ENCODE assay signal across 24 cellular contexts in genomic region chr5:33448118-33448517, GRCh38. TPM values are rescaled to one million over a fixed set of nuclear protein-coding genes. Genes with fewer than 3 reads are reported as not detected.
DNase-seq lines count a peak whose midpoint lies in the region; ATAC-seq, FAIRE-seq and TF ChIP-seq lines count a peak whose summit lies in the region.
"Had no signal": no experiment of that assay in that cellular context is flagged by ENCODE, and none has a peak within 500 bp of the region (broad histone marks: within the 10 kb centered on the region; RNA-seq: fewer than 3 reads in every experiment).

No MANE protein-coding gene starts in this region.

- H4K8ac ChIP-seq in mesendoderm (ENCODE audit: low read depth, low read length), result no peak overlapping the region

- TF ChIP-seq POLR2A in HepG2 (IDR thresholded peaks at IDR 0.05; ENCODE audit: insufficient read depth in 1 of 2, low read depth in 2 of 2, low read length in 2 of 2), result no peak
- no peak for TF ChIP-seq POLR2A in right lobe of liver (IDR thresholded peaks at IDR 0.05)

- no peak overlapping the region for H4K5ac ChIP-seq in mesendoderm (ENCODE audit: low read length)

- H3K36me3 ChIP-seq in HepG2 (replicated peaks in 1 of 2; ENCODE audit: control insufficient read depth in 1 of 2, insufficient read depth in 2 of 2, low read length in 2 of 2) (peaks cover 9 to 52% of the 10 kb centered on the region in 2 experiments), right lobe of liver (peaks cover 0 to 45% (median 19%) of the 10 kb centered on the region in 4 donors), HUES64 (ENCODE audit: insufficient read depth, low read length) (peaks cover 88% of the 10 kb centered on the region), mesendoderm (ENCODE audit: control insufficient read depth, insufficient read depth, low read length) (peaks cover 7% of the 10 kb centered on the region)

- no peak overlapping the region for H3K23ac ChIP-seq in mesendoderm (ENCODE audit: low read length)

- H2AFZ ChIP-seq in HepG2 (ENCODE audit: low read length), result no peak overlapping the region

- H3K18ac ChIP-seq in mesendoderm (ENCODE audit: low read length), result no peak overlapping the region

- no peaks in the 10 kb centered on the region for H3K9me3 Mint-ChIP-seq in chondrocyte (ENCODE audit: low read depth)
- H3K9me3 Mint-ChIP-seq in mesothelial cell of epicardium, result no peaks in the 10 kb centered on the region

- H3K9me3 ChIP-seq in HepG2 (ENCODE audit: low read length), result no peaks in the 10 kb centered on the region
- no peaks in the 10 kb centered on the region for H3K9me3 ChIP-seq in right lobe of liver
- no peaks in the 10 kb centered on the region for H3K9me3 ChIP-seq in HUES64 (ENCODE audit: insufficient read depth, low read depth, low read length)

- ATAC-seq in HepG2, result no peak
- no peak for ATAC-seq in right lobe of liver
- ATAC-seq in GM18517 (IDR thresholded peaks at IDR 0.05; ENCODE audit: unreplicated experiment), result no peak

- no peak overlapping the region for H3K56ac ChIP-seq in mesendoderm (ENCODE audit: low read length)

- H3K79me1 ChIP-seq in mesendoderm (ENCODE audit: low read length), result peaks cover 14% of the 10 kb centered on the region

- POLR2A ChIA-PET in HepG2 (lab: Yijun Ruan, JAX), result no interaction called here

- no peak overlapping the region for H2BK120ac ChIP-seq in mesendoderm (ENCODE audit: low read depth, low read length)

- TF ChIP-seq EP300 in HepG2 (IDR thresholded peaks at IDR 0.05; ENCODE audit: low read depth in 2 of 2, low read length in 2 of 2) (no peak), HepG2 (CRISPR knock-in tag; IDR thresholded peaks at IDR 0.05; ENCODE audit: borderline replicate concordance) (no peak)

- H3K27me3 ChIP-seq in HepG2 (ENCODE audit: control insufficient read depth in 1 of 2, insufficient read depth in 2 of 2, low read length in 2 of 2) (no peaks in the 10 kb centered on the region), right lobe of liver (no peaks in the 10 kb centered on the region), HUES64 (ENCODE audit: insufficient read depth, low read length) (no peaks in the 10 kb centered on the region), mesendoderm (ENCODE audit: insufficient read depth, low read length, poor library complexity) (no peaks in the 10 kb centered on the region)

- TF ChIP-seq RAD21 in HepG2 (CRISPR knock-in tag; IDR thresholded peaks at IDR 0.05), result no peak

- H3K4me3 Mint-ChIP-seq in chondrocyte (ENCODE audit: unreplicated experiment), result no peak overlapping the region
- H3K4me3 Mint-ChIP-seq in mesothelial cell of epicardium, result no peak overlapping the region

- H3K4me1 Mint-ChIP-seq in chondrocyte (ENCODE audit: low read depth) (peaks cover 42% of the 10 kb centered on the region), mesothelial cell of epicardium (peaks cover 15% of the 10 kb centered on the region)

- peaks cover 22% of the 10 kb centered on the region for H3K36me3 Mint-ChIP-seq in chondrocyte (ENCODE audit: low read depth)
- peaks cover 40% of the 10 kb centered on the region for H3K36me3 Mint-ChIP-seq in mesothelial cell of epicardium

- H3K27ac ChIP-seq in HepG2 (ENCODE audit: extremely low read length, insufficient read depth, low read length) (no peak overlapping the region), right lobe of liver (no peak overlapping the region), HUES64 (ENCODE audit: low read depth, low read length) (peak overlapping the region; percentile 83), mesendoderm (ENCODE audit: low read depth, low read length) (no peak overlapping the region)
- H3K27ac ChIP-seq: KMS-11, RWPE1, SK-N-MC had no signal

- intact Hi-C loops in HepG2 (cut with micrococcal nuclease; ENCODE audit: unreplicated experiment), result no loop called here
- intact Hi-C loops in right lobe of liver (cut with DNase I), result no loop called here

- H3K4ac ChIP-seq in mesendoderm (ENCODE audit: low read depth, low read length), result no peak overlapping the region

- BruUV-seq in HepG2 (replicated peaks; lab: Mats Ljungman, UMichigan), result no TSS peak

- H3K27ac Mint-ChIP-seq in chondrocyte (ENCODE audit: unreplicated experiment) (peak overlapping the region; percentile 8), mesothelial cell of epicardium (peak overlapping the region; percentile 9)

- H3K27me3 Mint-ChIP-seq in chondrocyte (ENCODE audit: low read depth) (no peaks in the 10 kb centered on the region), mesothelial cell of epicardium (ENCODE audit: low read depth) (no peaks in the 10 kb centered on the region)

- WGBS in HepG2 (ENCODE audit: low lambda C conversion rate), result 96% methylated on average over 3 of the region's 3 CpGs
- 65% methylated on average over 3 of the region's 3 CpGs for WGBS in right lobe of liver (ENCODE audit: insufficient coverage, low coverage, low lambda C conversion rate, missing lambda C conversion rate)
- WGBS in HUES64, result 27% methylated on average over 1 of the region's 3 CpGs
- WGBS in mesendoderm (ENCODE audit: extremely low coverage, insufficient coverage, low lambda C conversion rate), result no CpG with 5 or more reads among the region's 3 CpGs

- no peak overlapping the region for H3K4me2 ChIP-seq in HepG2 (ENCODE audit: low read depth, low read length)
- H3K4me2 ChIP-seq in mesendoderm (ENCODE audit: low read length), result no peak overlapping the region
- H3K4me2 ChIP-seq: KMS-11 had no signal

- H2BK5ac ChIP-seq in mesendoderm (ENCODE audit: low read length), result no peak overlapping the region

- H3K4me3 ChIP-seq in HepG2 (replicated peaks in 1 of 3; ENCODE audit: insufficient read depth in 1 of 3, low read depth in 2 of 3, low read length in 3 of 3), result no peak overlapping the region
- H3K4me3 ChIP-seq in right lobe of liver, result no peak overlapping the region
- peak overlapping the region; percentile 38 for H3K4me3 ChIP-seq in HUES64 (ENCODE audit: low read length)
- no peak overlapping the region for H3K4me3 ChIP-seq in mesendoderm (ENCODE audit: low read length)
- H3K4me3 ChIP-seq: SK-N-MC had no signal

- H3K79me2 ChIP-seq in HepG2 (ENCODE audit: insufficient read depth, low read length) (peaks cover 65% of the 10 kb centered on the region), mesendoderm (ENCODE audit: control insufficient read depth, insufficient read depth, low read length) (peaks cover 43% of the 10 kb centered on the region)

- no peak for FAIRE-seq in HepG2 (lab: Jason Lieb, UNC)

- DNase-seq in HepG2 (ENCODE audit: low spot score) (no peak), right lobe of liver (no peak), chondrocyte (ENCODE audit: low spot score) (no peak), mesothelial cell of epicardium (ENCODE audit: low spot score in 2 of 2, unreplicated experiment in 2 of 2) (no peak), mesendoderm (no peak)
- no peak for DNase-seq in stimulated activated CD4-positive, alpha-beta T cell treated with anti-CD3 and anti-CD28 coated beads, Interleukin-4, amount 100 ng/mL, for 1 hour
- DNase-seq: 8988T; AML-193; C1 segment of cervical spinal cord; GDM1; GOT3; MV-4-11; NCI-H1105 treated with DMSO at 0.1 percent for 48 hours; NCI-H2029 treated with DMSO at 0.1 percent for 48 hours; NCI-H226; NCI-H510A treated with DMSO at 0.1 percent for 48 hours; NCI-H748 treated with DMSO at 0.1 percent for 48 hours; NK-92 treated with Interleukin-12 subunit alpha and Interleukin-12 subunit beta, amount 100 ng/mL, for 24 hours; SHP77 treated with DMSO at 0.1 percent for 48 hours had no signal

- H3K4me1 ChIP-seq in HepG2 (ENCODE audit: insufficient read depth, low read length), result peaks cover 44% of the 10 kb centered on the region
- H3K4me1 ChIP-seq in right lobe of liver, result peaks cover 0 to 21% (median 9%) of the 10 kb centered on the region in 4 donors
- H3K4me1 ChIP-seq in HUES64 (ENCODE audit: insufficient read depth, low read length), result peaks cover 50% of the 10 kb centered on the region
- peaks cover 2% of the 10 kb centered on the region for H3K4me1 ChIP-seq in mesendoderm (ENCODE audit: control insufficient read depth, low read depth, low read length)

- no peak overlapping the region for H2BK15ac ChIP-seq in mesendoderm (replicated peaks; ENCODE audit: low read depth)

- H4K20me1 ChIP-seq in HepG2 (ENCODE audit: insufficient read depth, low read length), result peaks cover 51% of the 10 kb centered on the region

- H3K9ac ChIP-seq in HepG2 (ENCODE audit: insufficient read depth, low read depth, low read length) (no peak overlapping the region), HUES64 (ENCODE audit: low read depth, low read length) (peak overlapping the region; percentile 38; the same call in 1 of the 2 replicates), mesendoderm (ENCODE audit: low read length) (no peak overlapping the region)
- H3K9ac ChIP-seq: KMS-11 had no signal

- CTCF ChIA-PET in HepG2 (lab: Yijun Ruan, JAX; ENCODE audit: low intra/inter-chr PET ratio, low total read pairs), result no interaction called here

- in situ Hi-C loops in HepG2 (cut with HindIII; ENCODE audit: extremely low pct_ligation_motif_present, low pct_unique_long_range_greater_than_20kb), result no loop called here

- no peak for TF ChIP-seq CTCF in HepG2 (CRISPR knock-in tag; IDR thresholded peaks at IDR 0.05)
- no peak for TF ChIP-seq CTCF in right lobe of liver (IDR thresholded peaks at IDR 0.05)
- no peak for TF ChIP-seq CTCF in chondrocyte (IDR thresholded peaks at IDR 0.05)
- no peak for TF ChIP-seq CTCF in mesothelial cell of epicardium (IDR thresholded peaks at IDR 0.05; ENCODE audit: unreplicated experiment)

- no peak overlapping the region for H2AK5ac ChIP-seq in mesendoderm (ENCODE audit: low read length)

RNA-seq across cellular contexts. Expression of gene TARS1, which starts 7.4 kb away (rescaled TPM):
- total RNA-seq in HepG2 (2016; rRNA removed; fragmentation: Illumina TruSeq; extraction: Trizol) (184 and 297 TPM in 2 replicates), right lobe of liver (100 to 1,000 TPM in 3 of 6 experiments, 10 to 100 TPM in 3; 43.2 to 118 (median 98.3) TPM), chondrocyte (109 to 254 TPM (median 253 TPM) in 3 replicates), mesothelial cell of epicardium (114 to 119 TPM (median 117 TPM) in 3 replicates)
- total RNA-seq in HepG2 (2016; cell fraction: cytosol; rRNA removed; fragmentation: Illumina TruSeq; extraction: Trizol; ENCODE audit: low read depth), result 24.4 and 28.1 TPM in 2 replicates
- 186 and 306 TPM in 2 replicates for total RNA-seq in HepG2 (2016; cell fraction: insoluble cytoplasmic fraction; rRNA removed; fragmentation: Illumina TruSeq; extraction: Trizol)
- total RNA-seq in HepG2 (2016; cell fraction: membrane; rRNA removed; fragmentation: Illumina TruSeq; extraction: Trizol), result 65.3 and 69.4 TPM in 2 replicates
- 97.4 and 105 TPM in 2 replicates for total RNA-seq in HepG2 (2016; cell fraction: nucleus; rRNA removed; fragmentation: Illumina TruSeq; extraction: Trizol)
- polyA plus RNA-seq in HepG2 (2011; rRNA removed), result 70.1 and 77.0 TPM in 2 replicates
- polyA plus RNA-seq in HepG2 (2011; cell fraction: cytosol; rRNA removed), result 41.1 and 61.6 TPM in 2 replicates
- polyA plus RNA-seq in HepG2 (2011; cell fraction: nucleus; rRNA removed), result 43.0 and 52.7 TPM in 2 replicates
- polyA plus RNA-seq in HepG2 (2012), result 119 and 167 TPM in 2 replicates
- 14.2 and 16.3 TPM in 2 replicates for polyA plus RNA-seq in HepG2 (2016; cell fraction: cytosol; fragmentation: Illumina TruSeq; extraction: Trizol; ENCODE audit: low read depth)
- polyA plus RNA-seq in HepG2 (2016; cell fraction: insoluble cytoplasmic fraction; fragmentation: Illumina TruSeq; extraction: Trizol; ENCODE audit: low read depth), result 238 and 259 TPM in 2 replicates
- 31.2 and 35.1 TPM in 2 replicates for polyA plus RNA-seq in HepG2 (2016; cell fraction: membrane; fragmentation: Illumina TruSeq; extraction: Trizol; ENCODE audit: low read depth)
- polyA plus RNA-seq in HepG2 (2016; cell fraction: nucleus; fragmentation: Illumina TruSeq; extraction: Trizol; ENCODE audit: insufficient read depth, low read depth), result 102 and 103 TPM in 2 replicates
- polyA minus RNA-seq in HepG2 (2011; rRNA and poly(A)+ RNA removed; ENCODE audit: low replicate concordance), result 49.2 and 194 TPM in 2 replicates
- polyA minus RNA-seq in HepG2 (2011; cell fraction: cytosol; rRNA and poly(A)+ RNA removed), result 74.8 and 84.1 TPM in 2 replicates
- polyA minus RNA-seq in HepG2 (2011; cell fraction: nucleus; rRNA and poly(A)+ RNA removed), result 90.4 and 149 TPM in 2 replicates
- polyA plus RNA-seq in HUES64 (2013, experiment 1 of 2), result 259 TPM
- polyA plus RNA-seq in HUES64 (2013, experiment 2 of 2), result 260 TPM
- polyA plus RNA-seq in mesendoderm (2013, experiment 1 of 2), result 456 TPM
- polyA plus RNA-seq in mesendoderm (2013, experiment 2 of 2), result 458 TPM
